8 cellular contexts compared by ENCODE assay signal in genomic region chr22:43385770-43386641, GRCh38. TPM values are rescaled to one million over a fixed set of nuclear protein-coding genes. Genes with fewer than 3 reads are reported as not detected.
A peak's percentile ranks its signal among the peaks of the same experiment; 100 is the strongest.
DNase-seq lines count a peak whose midpoint lies in the region; ATAC-seq and TF ChIP-seq lines count a peak whose summit lies in the region.

No MANE protein-coding gene starts in this region.

- no peaks in the 10 kb centered on the region for H3K4me1 ChIP-seq in right atrium auricular region

- peak; percentile 36 for DNase-seq in A172 (ENCODE audit: low spot score)
- DNase-seq in GM13977 (ENCODE audit: low spot score), result peak; percentile 90
- DNase-seq in NCI-H128 (lab: John Stamatoyannopoulos, UW; ENCODE audit: unreplicated experiment), result peak; percentile 34
- peak; percentile 62 for DNase-seq in T-helper 9 cell
- DNase-seq in anterior cingulate cortex (lab: John Stamatoyannopoulos, UW), result peak in 57 of 58 donors; percentile 34 to 85 (median 62)
- peak; percentile 78 for DNase-seq in right atrium auricular region (ENCODE audit: low spot score)
- peak; percentile 88 for DNase-seq in sciatic nerve (ENCODE audit: low spot score)

- no peak overlapping the region for H3K4me3 ChIP-seq in right atrium auricular region

- TF ChIP-seq CTCF in GM13977 (IDR thresholded peaks at IDR 0.05; ENCODE audit: extremely low read depth, insufficient read depth, missing control alignments) (peak; percentile 93), right atrium auricular region (IDR thresholded peaks at IDR 0.05) (peak; percentile 47 to 93)

- no peak overlapping the region for H3K27ac ChIP-seq in right atrium auricular region

- no peaks in the 10 kb centered on the region for H3K36me3 ChIP-seq in right atrium auricular region

- in situ Hi-C loops in GM13977 (cut with MboI; ENCODE audit: low pct_unique_long_range_greater_than_20kb, low sequenced_read_pairs, unreplicated experiment), result no loop called here

- ATAC-seq in sciatic nerve (peak; percentile 95), GM21825 (IDR thresholded peaks at IDR 0.05; ENCODE audit: unreplicated experiment) (no peak)

- H3K9me3 ChIP-seq in right atrium auricular region, result no peaks in the 10 kb centered on the region

- intact Hi-C loops in sciatic nerve (cut with DNase I), result loop anchor here (10.0 kb wide), 2 partner anchors 121 to 429 kb away; partner anchors contain the start of gene EFCAB6

- H3K27me3 ChIP-seq in right atrium auricular region, result no peaks in the 10 kb centered on the region

RNA-seq across cellular contexts. Expression of gene MPPED1, which starts 25.8 kb away (rescaled TPM):
- total RNA-seq in A172 (2014; rRNA removed; shearing (Covaris generic)), result not detected in 2 replicates
- total RNA-seq in right atrium auricular region (not detected), sciatic nerve (2.5 TPM)

RNA-seq across cellular contexts. Expression of gene SCUBE1, which starts 42.8 kb away (rescaled TPM):
- not detected in 2 replicates for total RNA-seq in A172 (2014; rRNA removed; shearing (Covaris generic))
- under 1 TPM; 0.04 to 0.16 TPM for total RNA-seq in right atrium auricular region
- 140 TPM for total RNA-seq in sciatic nerve

Comparison
In these comparisons a context has a peak if more than half of its experiments do, and no peak if none do; other contexts are left out.
1. DNase-seq: peak in every context shown above with its lines; median percentile 90 in GM13977; 88 in sciatic nerve; 78 in right atrium auricular region; 62 in T-helper 9 cell; 62 in anterior cingulate cortex; 36 in A172; 34 in NCI-H128.
2. RNA of gene SCUBE1, which starts 42.8 kb away (total RNA-seq): 140 TPM in sciatic nerve (single experiment); 0.04 to 0.16 TPM in right atrium auricular region and not detected in A172; every median in the first group is over 100 times any median in the second.